In genomic region chr2:190551928-190552327, GRCh38 we compare ENCODE assay signal across 1 cellular context.
TF ChIP-seq lines count a peak whose summit lies in the region.

No MANE protein-coding gene starts in this region.

TF ChIP-seq in GM23338, 12 proteins besides CTCF, POLR2A, EP300 and RAD21 (continued from another document):
- TF ChIP-seq REST (IDR thresholded peaks at IDR 0.05; ENCODE audit: unreplicated experiment) (no peak), POLR2AphosphoS5 (IDR thresholded peaks at IDR 0.05; ENCODE audit: low read depth) (no peak), STAT1 (IDR thresholded peaks at IDR 0.05; ENCODE audit: unreplicated experiment) (no peak), CREB1 (CRISPR knock-in tag; IDR thresholded peaks at IDR 0.05; ENCODE audit: low read depth) (no peak), ZNF331 (CRISPR knock-in tag; IDR thresholded peaks at IDR 0.05; ENCODE audit: low read depth) (no peak), EZH2 (IDR thresholded peaks at IDR 0.05; ENCODE audit: low read depth, unreplicated experiment) (no peak)
TF ChIP-seq in GM23338: peak in this region for 0.
